In genomic region chr4:36244257-36245084, GRCh38 we compare ENCODE assay signal across 7 cellular contexts. TPM values are rescaled to one million over a fixed set of nuclear protein-coding genes. Genes with fewer than 3 reads are reported as not detected.
DNase-seq lines count a peak whose midpoint lies in the region; ATAC-seq and TF ChIP-seq lines count a peak whose summit lies in the region.

ARAP2 (minus strand) TSS chr4:36244514; CDS start chr4:36229486, 15,028 bp downstream.

- peaks cover under 1% of the 10 kb centered on the region for H3K36me3 Mint-ChIP-seq in memory B cell

- peak; percentile 48 for TF ChIP-seq POLR2A in GM18505 (IDR thresholded peaks at IDR 0.05; ENCODE audit: borderline replicate concordance, extremely low read depth, insufficient read depth, insufficient read length)

- intact Hi-C loops in dorsolateral prefrontal cortex (cut with DNase I): loop anchor here in 1 of 2 donors (5.0 kb wide), 2 partner anchors 38 to 108 kb away; partner anchors contain the start of gene DTHD1

- no peaks in the 10 kb centered on the region for H3K27me3 ChIP-seq in dorsolateral prefrontal cortex

- peak; percentile 73 for ATAC-seq in GM18505 (IDR thresholded peaks at IDR 0.05; ENCODE audit: unreplicated experiment)
- ATAC-seq in HG02588 (IDR thresholded peaks at IDR 0.05; ENCODE audit: unreplicated experiment): peak; percentile 64
- peak; percentile 76 for ATAC-seq in memory B cell (ENCODE audit: low read depth)

- H3K27me3 Mint-ChIP-seq in memory B cell: no peaks in the 10 kb centered on the region

- DNase-seq in NCI-H1417 (lab: John Stamatoyannopoulos, UW) (peak; percentile 55 to 89 (median 86)), dorsolateral prefrontal cortex (peak in 8 of 10 donors; percentile 30 to 79 (median 46)), memory B cell (ENCODE audit: low spot score in 2 of 2) (peak; percentile 63 to 77)
- peak; percentile 68 for DNase-seq in activated CD4-positive, alpha-beta T cell treated with anti-CD3 and anti-CD28 coated beads, Interleukin-2, amount 50 U/mL, for 1 hour
- peak; percentile 48 for DNase-seq in stimulated activated CD8-positive, alpha-beta memory T cell treated with anti-CD3 and anti-CD28 coated beads, Interleukin-15, amount 100 ng/mL, for 1 hour (ENCODE audit: low read depth)

- peak within 1 kb of the TSS; percentile 86 to 99 (median 97) for H3K27ac ChIP-seq in dorsolateral prefrontal cortex

- peak within 1 kb of the TSS; percentile 96 for H3K27ac Mint-ChIP-seq in memory B cell

- H3K9me3 Mint-ChIP-seq in memory B cell: no peaks in the 10 kb centered on the region

- peak within 1 kb of the TSS; percentile 92 for H3K4me3 Mint-ChIP-seq in memory B cell

- peak within 1 kb of the TSS; percentile 63 to 93 (median 81) for H3K4me3 ChIP-seq in dorsolateral prefrontal cortex

- TF ChIP-seq CTCF in dorsolateral prefrontal cortex (IDR thresholded peaks at IDR 0.05 in 54 of 56, conservative IDR thresholded peaks at IDR 0.05 in 2 of 56; ENCODE audit: low read depth in 1 of 56, partially characterized antibody in 56 of 56): peak in 12 of 56 donors; percentile 0 to 39 (median 21)

- H3K4me1 Mint-ChIP-seq in memory B cell: peaks cover 25% of the 10 kb centered on the region

RNA-seq across cellular contexts. Expression of gene ARAP2, which starts in this region (rescaled TPM):
- 100 to 1,000 TPM in 119 of 120 experiments, 10 to 100 TPM in 1; 87.3 to 271 (median 162) TPM for total RNA-seq in dorsolateral prefrontal cortex

Comparison
In these comparisons a context has a peak if more than half of its experiments do, and no peak if none do; other contexts are left out.
1. Peak in every context shown above with its lines: DNase-seq, ATAC-seq, H3K4me3 ChIP-seq and H3K27ac ChIP-seq.